In the genomic region with DNA sequence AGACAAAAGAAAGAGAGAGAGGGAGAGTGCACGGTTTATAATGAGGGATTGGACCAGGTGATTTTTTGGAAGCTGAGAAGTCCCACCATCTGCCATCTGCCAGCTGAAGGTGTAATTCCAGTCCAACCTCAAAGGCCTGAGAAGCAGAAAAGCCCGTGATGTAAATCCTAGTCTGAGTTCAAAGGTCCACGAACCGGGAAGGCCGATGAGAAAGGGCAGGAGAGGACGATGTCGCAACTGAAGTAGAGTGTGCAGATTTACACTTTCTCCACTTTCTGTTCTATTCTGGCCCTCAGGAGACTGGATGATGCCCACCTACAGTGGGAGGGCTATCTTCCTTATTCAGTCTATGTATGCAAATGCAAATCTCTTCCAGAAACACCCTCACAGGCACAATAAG, we compare ENCODE assay signal across 22 cellular contexts.
"Had no signal": no experiment of that assay in that cellular context is flagged by ENCODE, and none has a peak within 500 bp of the region (broad histone marks: within the 10 kb centered on the region; RNA-seq: fewer than 3 reads in every experiment).

No MANE protein-coding gene starts in this region.

- H3K27ac ChIP-seq: RWPE1 had no signal

- H3K4me2 ChIP-seq: SK-N-SH had no signal

- DNase-seq: KBM-7; MV-4-11; NCI-H1048; NCI-H1105; NCI-H1417; NCI-H1436 treated with DMSO at 0.1 percent for 48 hours; NCI-H1694; NCI-H187 treated with DMSO at 0.1 percent for 48 hours; NCI-H2029 treated with DMSO at 0.1 percent for 48 hours; NCI-H226; NCI-H446; NCI-H510A; NCI-H524 treated with DMSO at 0.1 percent for 48 hours; NCI-H69; NCI-H774; NK-92 treated with Interleukin-12 subunit alpha and Interleukin-12 subunit beta, amount 100 ng/mL, for 24 hours; PC-3; SHP77; SK-N-SH; SW 1271 had no signal

- H3K9me3 ChIP-seq: SK-N-SH had no signal

- H3K9ac ChIP-seq: SK-N-SH had no signal

- ATAC-seq: Panc1, PC-3 had no signal
